ENCODE assay signal across 2 cellular contexts in genomic region chr3:126679831-126680677, GRCh38.
TF ChIP-seq lines count a peak whose summit lies in the region.

No MANE protein-coding gene starts in this region.

TF ChIP-seq in GM23338, 12 proteins besides CTCF, POLR2A, EP300 and RAD21 (continued from another document):
- TF ChIP-seq, protein P1, sequence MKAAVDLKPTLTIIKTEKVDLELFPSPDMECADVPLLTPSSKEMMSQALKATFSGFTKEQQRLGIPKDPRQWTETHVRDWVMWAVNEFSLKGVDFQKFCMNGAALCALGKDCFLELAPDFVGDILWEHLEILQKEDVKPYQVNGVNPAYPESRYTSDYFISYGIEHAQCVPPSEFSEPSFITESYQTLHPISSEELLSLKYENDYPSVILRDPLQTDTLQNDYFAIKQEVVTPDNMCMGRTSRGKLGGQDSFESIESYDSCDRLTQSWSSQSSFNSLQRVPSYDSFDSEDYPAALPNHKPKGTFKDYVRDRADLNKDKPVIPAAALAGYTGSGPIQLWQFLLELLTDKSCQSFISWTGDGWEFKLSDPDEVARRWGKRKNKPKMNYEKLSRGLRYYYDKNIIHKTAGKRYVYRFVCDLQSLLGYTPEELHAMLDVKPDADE (IDR thresholded peaks at IDR 0.05), result no peak
- TF ChIP-seq EZH2phosphoT487 (IDR thresholded peaks at IDR 0.05; ENCODE audit: unreplicated experiment), result no peak
- TF ChIP-seq JUNB (IDR thresholded peaks at IDR 0.05; ENCODE audit: unreplicated experiment), result no peak
- no peak for TF ChIP-seq ZNF331 (CRISPR knock-in tag; IDR thresholded peaks at IDR 0.05; ENCODE audit: low read depth)
TF ChIP-seq in GM23338: peak in this region for 0.

TF ChIP-seq in WTC11, 78 proteins besides CTCF, POLR2A, EP300 and RAD21 (continued from another document):
- TF ChIP-seq ZNF425 (CRISPR knock-in tag; conservative IDR thresholded peaks at IDR 0.05), result no peak
